ENCODE assay signal across 19 cellular contexts in the genomic region with DNA sequence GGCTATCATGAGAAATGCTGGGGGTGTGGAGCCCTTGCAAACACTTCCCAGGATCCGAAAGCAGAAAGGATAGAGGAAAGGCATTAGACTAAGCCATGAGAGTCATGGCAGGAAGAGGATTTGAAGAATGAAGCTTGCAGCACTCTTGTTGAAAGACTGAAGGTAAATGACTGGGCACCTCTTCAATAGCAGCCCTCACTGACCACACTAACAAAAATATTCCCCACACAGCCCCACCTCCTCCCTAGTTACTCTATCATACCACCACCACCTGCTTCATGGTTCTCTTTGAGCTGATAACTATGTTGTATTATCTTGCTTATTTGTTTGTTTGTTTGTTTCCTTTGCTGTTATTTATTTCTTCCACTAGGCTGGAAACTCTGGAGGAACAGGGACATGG. TPM values are rescaled to one million over a fixed set of nuclear protein-coding genes. Genes with fewer than 3 reads are reported as not detected.
DNase-seq lines count a peak whose midpoint lies in the region; ATAC-seq, FAIRE-seq and TF ChIP-seq lines count a peak whose summit lies in the region.
"Had no signal": no experiment of that assay in that cellular context is flagged by ENCODE, and none has a peak within 500 bp of the region (broad histone marks: within the 10 kb centered on the region; RNA-seq: fewer than 3 reads in every experiment).

No MANE protein-coding gene starts in this region.

- H3K79me2 ChIP-seq in GM23338 (replicated peaks; ENCODE audit: insufficient read depth): no peaks in the 10 kb centered on the region
- H3K79me2 ChIP-seq in PC-3 (ENCODE audit: low read length): no peaks in the 10 kb centered on the region
- no peaks in the 10 kb centered on the region for H3K79me2 ChIP-seq in GM12878 (ENCODE audit: control insufficient read depth, insufficient read depth, low read length)

- H3K9me3 Mint-ChIP-seq in GM23338: no peaks in the 10 kb centered on the region
- H3K9me3 Mint-ChIP-seq: HFFc6 had no signal

- H3K4me3 ChIP-seq in GM23338 (no peak overlapping the region), PC-3 (ENCODE audit: low read length) (no peak overlapping the region), GM12878 (no peak overlapping the region)

- ATAC-seq in GM23338: no peak
- ATAC-seq in PC-3: no peak
- ATAC-seq in GM12878: peak; percentile 55
- ATAC-seq: HepG2 had no signal

- H3K4me2 ChIP-seq in GM23338: no peak overlapping the region
- peak overlapping the region; percentile 42; the same call in 1 of the 2 replicates for H3K4me2 ChIP-seq in PC-3 (ENCODE audit: low read length)
- H3K4me2 ChIP-seq in GM12878 (ENCODE audit: control insufficient read depth, insufficient read depth): no peak overlapping the region

- TF ChIP-seq POLR2A in GM12878 (IDR thresholded peaks at IDR 0.05; ENCODE audit: low read depth, low read length) (no peak), H54 (IDR thresholded peaks at IDR 0.05; ENCODE audit: low read depth, low read length) (no peak)

- H3K27ac Mint-ChIP-seq in GM23338: 0 out of 2 replicates have a peak overlapping the region, but pooled peaks have one; percentile 6
- H3K27ac Mint-ChIP-seq: HFFc6 had no signal

- TF ChIP-seq EP300 in GM12878 (IDR thresholded peaks at IDR 0.05; ENCODE audit: borderline replicate concordance in 1 of 2, control insufficient read depth in 1 of 2, low read depth in 2 of 2, low read length in 2 of 2): no peak

- 88% methylated on average over 1 of the region's 1 CpG for WGBS in GM12878 (ENCODE audit: insufficient coverage, insufficient replicate concordance, low lambda C conversion rate, missing lambda C conversion rate)

- TF ChIP-seq CTCF in GM23338 (conservative IDR thresholded peaks at IDR 0.05; ENCODE audit: low read depth in 2 of 2) (no peak), PC-3 (conservative IDR thresholded peaks at IDR 0.05; ENCODE audit: low read depth, low read length) (no peak), GM12878 (IDR thresholded peaks at IDR 0.05 in 2 of 3, conservative IDR thresholded peaks at IDR 0.05 in 1 of 3; ENCODE audit: control insufficient read depth in 2 of 3, extremely low read depth in 1 of 3, insufficient read depth in 1 of 3, low read depth in 3 of 3, low read length in 3 of 3) (no peak), RWPE1 (conservative IDR thresholded peaks at IDR 0.05; ENCODE audit: low read depth) (no peak)

- no peaks in the 10 kb centered on the region; the same call in 1 of the 2 replicates for H3K36me3 ChIP-seq in GM23338 (ENCODE audit: insufficient read depth)
- H3K36me3 ChIP-seq in PC-3 (ENCODE audit: low read depth, low read length): no peaks in the 10 kb centered on the region
- no peaks in the 10 kb centered on the region for H3K36me3 ChIP-seq in GM12878 (ENCODE audit: control insufficient read depth in 2 of 2, insufficient read depth in 2 of 2, low read length in 1 of 2)
- H3K36me3 ChIP-seq: BE2C had no signal

- H3K4me1 ChIP-seq in GM23338 (ENCODE audit: insufficient read depth): peaks cover 8% of the 10 kb centered on the region
- H3K4me1 ChIP-seq in PC-3 (ENCODE audit: insufficient read depth, low read length): peaks cover 43% of the 10 kb centered on the region
- no peaks in the 10 kb centered on the region for H3K4me1 ChIP-seq in GM12878 (ENCODE audit: control insufficient read depth, insufficient read depth, low read length)

- intact Hi-C loops in PC-3 (cut with micrococcal nuclease) (loop anchor here (1.0 to 5.0 kb wide), 3 partner anchors 125 to 208 kb away; no protein-coding TSS in a partner anchor), GM12878 (cut with micrococcal nuclease; ENCODE audit: unreplicated experiment) (loop anchor here (1.0 kb wide), 1 partner anchor 125 kb away; no protein-coding TSS in a partner anchor)

- no peaks in the 10 kb centered on the region for H3K27me3 Mint-ChIP-seq in GM23338 (ENCODE audit: insufficient read depth, low read depth, poor library complexity)
- H3K27me3 Mint-ChIP-seq: CD4-positive, alpha-beta memory T cell had no signal

- H3K9ac ChIP-seq in PC-3 (ENCODE audit: low read length): no peak overlapping the region
- H3K9ac ChIP-seq in GM12878 (ENCODE audit: control insufficient read depth, insufficient read depth, low read length): no peak overlapping the region

- no peak for DNase-seq in GM23338 (ENCODE audit: low spot score)
- DNase-seq in PC-3: no peak
- no peak for DNase-seq in GM12878 (ENCODE audit: low read depth, low spot score)
- peak; percentile 53 for DNase-seq in myocyte (ENCODE audit: low read depth)
- DNase-seq in stimulated activated CD4-positive, alpha-beta T cell treated with anti-CD3 and anti-CD28 coated beads, Interleukin-4, amount 100 ng/mL, for 1 hour: no peak
- DNase-seq in H54 (ENCODE audit: insufficient read length, low spot score): no peak
- DNase-seq in RWPE1 (ENCODE audit: low spot score): no peak
- DNase-seq in NCI-H146 (lab: John Stamatoyannopoulos, UW): no peak
- DNase-seq: BE2C; CD4-positive, alpha-beta memory T cell; DMS79; HCEC 1CT; HFFc6 had no signal

- SMC1A ChIA-PET in GM12878 (lab: Charles Lee; ENCODE audit: uncharacterized antibody, unreplicated experiment): interaction anchor here (0.6 to 3.7 kb wide), 11 partner anchors 23 to 1716 kb away, joined by 3 to 39 read pairs (median 4); no protein-coding TSS in a partner anchor

- BruUV-seq in PC-3 (replicated peaks; lab: Mats Ljungman, UMichigan): no TSS peak
- no TSS peak for BruUV-seq in GM12878 (replicated peaks; lab: Mats Ljungman, UMichigan)

- H4K20me1 ChIP-seq in GM23338 (replicated peaks; ENCODE audit: insufficient read depth): no peaks in the 10 kb centered on the region
- H4K20me1 ChIP-seq in PC-3 (ENCODE audit: low read length): no peaks in the 10 kb centered on the region
- H4K20me1 ChIP-seq in GM12878 (ENCODE audit: control insufficient read depth, insufficient read depth): no peaks in the 10 kb centered on the region

- H3F3A ChIP-seq in GM23338 (replicated peaks; ENCODE audit: low read depth) (no peaks in the 10 kb centered on the region), PC-3 (ENCODE audit: low read length, unreplicated experiment) (no peaks in the 10 kb centered on the region)

- RAD21 ChIA-PET in GM12878 (lab: Charles Lee; ENCODE audit: unreplicated experiment): interaction anchor here (0.9 to 3.9 kb wide), 3 partner anchors 30 to 139 kb away, joined by 3 to 40 read pairs (median 6); no protein-coding TSS in a partner anchor

- POLR2A ChIA-PET in PC-3 (lab: Charles Lee; ENCODE audit: unreplicated experiment): no interaction called here
- POLR2A ChIA-PET in GM12878 (lab: Charles Lee): interaction anchor here (1.1 kb wide), 1 partner anchor 16 kb away, joined by 3 read pairs; no protein-coding TSS in a partner anchor
- POLR2A ChIA-PET in RWPE1 (lab: Yijun Ruan, JAX; ENCODE audit: low non-redundant PET): interaction anchor here (0.6 kb wide), 1 partner anchor 15 kb away, joined by 3 read pairs; no protein-coding TSS in a partner anchor

- H3K9me2 ChIP-seq in GM23338 (ENCODE audit: insufficient read depth) (no peaks in the 10 kb centered on the region), PC-3 (replicated peaks; ENCODE audit: low read length) (no peaks in the 10 kb centered on the region)

- H3K9me3 ChIP-seq in PC-3 (ENCODE audit: low read length) (no peaks in the 10 kb centered on the region), GM12878 (replicated peaks; ENCODE audit: control insufficient read depth, insufficient read depth, low read length) (no peaks in the 10 kb centered on the region)
- H3K9me3 ChIP-seq: BE2C had no signal

- H3K27ac ChIP-seq in GM23338 (ENCODE audit: low read depth) (no peak overlapping the region), PC-3 (ENCODE audit: low read length) (no peak overlapping the region), GM12878 (ENCODE audit: control insufficient read depth, insufficient read depth) (no peak overlapping the region), RWPE1 (no peak overlapping the region)
- H3K27ac ChIP-seq: C4-2B had no signal

- FAIRE-seq in GM12878 (lab: Jason Lieb, UNC) (no peak), H54 (lab: Jason Lieb, UNC) (no peak)
- FAIRE-seq: GM12891, GM19239, H1, HepG2, HTR-8/SVneo had no signal

- 0 out of 2 replicates have a peak overlapping the region, but pooled peaks have one; percentile 7 for H2AFZ ChIP-seq in GM23338
- H2AFZ ChIP-seq in PC-3 (ENCODE audit: low read length): no peak overlapping the region
- no peak overlapping the region for H2AFZ ChIP-seq in GM12878 (ENCODE audit: control insufficient read depth, low read depth, low read length)

- H3K36me3 Mint-ChIP-seq in GM23338 (ENCODE audit: low read depth): no peaks in the 10 kb centered on the region
- H3K36me3 Mint-ChIP-seq: CD4-positive, alpha-beta memory T cell had no signal

- H3K4me1 Mint-ChIP-seq in GM23338: peaks cover 12% of the 10 kb centered on the region; the same call in 2 of the 3 replicates

- H3K4me3 Mint-ChIP-seq in GM23338: no peak overlapping the region
- H3K4me3 Mint-ChIP-seq: CD4-positive, alpha-beta memory T cell; HFFc6 had no signal

- in situ Hi-C loops in GM12878 (cut with MboI): loop anchor here (5.0 kb wide), 1 partner anchor 122 kb away; no protein-coding TSS in a partner anchor

- H3K27me3 ChIP-seq in GM23338 (ENCODE audit: insufficient read depth): no peaks in the 10 kb centered on the region
- H3K27me3 ChIP-seq in PC-3 (ENCODE audit: low read length): no peaks in the 10 kb centered on the region
- H3K27me3 ChIP-seq in GM12878 (replicated peaks in 1 of 2; ENCODE audit: control insufficient read depth in 2 of 2, insufficient read depth in 2 of 2, low read length in 1 of 2): no peaks in the 10 kb centered on the region
- H3K27me3 ChIP-seq: BE2C had no signal

- CTCF ChIA-PET in PC-3 (lab: Charles Lee) (no interaction called here), GM12878 (lab: Yijun Ruan, JAX) (interaction anchor here (0.7 to 3.7 kb wide), 10 partner anchors 23 to 221 kb away, joined by 3 to 75 read pairs (median 5); no protein-coding TSS in a partner anchor), RWPE1 (lab: Yijun Ruan, JAX) (interaction anchor here (0.7 to 1.2 kb wide), 3 partner anchors 11 to 191 kb away, joined by 3 read pairs; no protein-coding TSS in a partner anchor)

- no peak for TF ChIP-seq RAD21 in GM12878 (IDR thresholded peaks at IDR 0.05; ENCODE audit: insufficient read depth, low read depth, low read length)

RNA-seq across cellular contexts. Expression of a gene that starts 13.2 kb away (rescaled TPM):
- 174 and 202 TPM in 2 replicates for total RNA-seq in GM23338 (2014; rRNA removed; shearing (Covaris generic))
- 114 and 117 TPM in 2 replicates for polyA plus RNA-seq in GM23338 (2016; fragmentation: Nextera tagmentation; extraction: Ambion mirVana)
- total RNA-seq in PC-3 (2014; rRNA removed): 154 and 181 TPM in 2 replicates
- total RNA-seq in GM12878 (2013; cell fraction: nucleolus; rRNA removed): 448 and 474 TPM in 2 replicates
- total RNA-seq in GM12878 (2014; rRNA removed): 247 and 262 TPM in 2 replicates
- 122 and 125 TPM in 2 replicates for total RNA-seq in GM12878 (2014; rRNA removed; fragmentation: Illumina TruSeq; extraction: Trizol)
- 359 and 374 TPM in 2 replicates for total RNA-seq in GM12878 (2021)
- 247 TPM for polyA plus RNA-seq in GM12878 (2011; ENCODE audit: low read depth)
- polyA plus RNA-seq in GM12878 (2011; rRNA removed): 472 and 566 TPM in 2 replicates
- 544 and 594 TPM in 2 replicates for polyA plus RNA-seq in GM12878 (2011; cell fraction: cytosol; rRNA removed)
- 334 and 377 TPM in 2 replicates for polyA plus RNA-seq in GM12878 (2011; cell fraction: nucleus; rRNA removed)
- 277 and 312 TPM in 2 replicates for polyA plus RNA-seq in GM12878 (2012)
- polyA plus RNA-seq in GM12878 (2014; fragmentation: Illumina TruSeq; extraction: Trizol): 348 and 375 TPM in 2 replicates
- 100 to 1,000 TPM; 113 to 151 TPM for polyA plus RNA-seq in GM12878 (2014; fragmentation: Nextera tagmentation; extraction: Ambion mirVana)
- 324 and 340 TPM in 2 replicates for polyA plus RNA-seq in GM12878 (2014; rRNA removed)
- polyA plus RNA-seq in GM12878 (2016; fragmentation: Nextera tagmentation; extraction: Ambion mirVana): 100 to 1,000 TPM; 308 to 318 TPM
- polyA minus RNA-seq in GM12878 (2011; rRNA and poly(A)+ RNA removed): 882 and 896 TPM in 2 replicates
- polyA minus RNA-seq in GM12878 (2011; cell fraction: cytosol; rRNA and poly(A)+ RNA removed): 201 and 236 TPM in 2 replicates
- 193 and 239 TPM in 2 replicates for polyA minus RNA-seq in GM12878 (2011; cell fraction: nucleus; rRNA and poly(A)+ RNA removed)
- 235 and 302 TPM in 2 replicates for total RNA-seq in myocyte
- 275 TPM for polyA plus RNA-seq in myocyte (2012)
